ENCODE assay signal across 8 cellular contexts in the genomic region with DNA sequence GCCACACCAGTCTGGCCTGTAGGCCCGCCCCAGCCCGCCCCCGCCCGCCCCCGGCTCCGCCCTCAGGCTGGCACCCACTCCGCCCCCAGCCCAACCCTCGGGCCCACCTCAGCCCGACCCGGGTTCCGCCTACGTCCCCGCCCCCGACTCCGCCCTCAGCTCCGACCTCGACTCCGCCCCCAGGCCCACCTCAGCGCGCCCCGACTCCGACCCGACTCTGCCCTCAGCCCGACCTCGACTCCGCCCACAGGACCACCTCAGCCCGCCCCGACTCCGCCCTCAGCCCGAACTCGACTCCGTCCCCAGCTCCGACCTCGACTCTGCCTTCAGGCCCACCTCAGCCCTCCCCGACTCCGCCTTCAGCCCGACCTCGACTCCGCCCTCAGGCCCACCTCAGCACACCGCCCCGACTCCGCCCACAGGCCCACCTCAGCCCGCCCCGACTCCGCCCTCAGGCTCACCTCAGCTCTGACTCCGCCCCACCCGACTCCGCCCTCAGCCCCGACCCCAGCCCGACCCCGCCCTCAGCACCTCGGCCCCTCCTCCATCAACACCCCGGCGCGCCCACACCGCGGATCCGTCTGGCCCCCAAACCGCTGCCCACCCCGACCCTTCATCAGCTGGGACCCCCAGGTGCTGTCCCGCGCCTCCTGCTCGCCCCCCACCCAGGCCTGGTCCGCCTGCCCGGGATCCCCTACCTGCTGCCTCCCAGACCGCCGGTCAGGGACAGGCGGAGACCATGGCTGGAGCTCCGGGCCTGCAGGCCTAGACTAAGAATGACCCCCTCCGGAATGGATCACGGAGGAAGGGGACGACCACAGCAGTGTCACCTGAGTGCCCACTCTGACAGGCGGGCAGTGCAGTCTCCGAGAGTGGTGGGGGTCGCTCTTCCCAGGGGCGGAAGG. TPM values are rescaled to one million over a fixed set of nuclear protein-coding genes. Genes with fewer than 3 reads are reported as not detected.
DNase-seq lines count a peak whose midpoint lies in the region; ATAC-seq and TF ChIP-seq lines count a peak whose summit lies in the region.

A gene (minus strand): TSS at position 13 of the 905 bp plus-strand sequence. CDS start 315 bp downstream, outside the sequence.

- intact Hi-C loops in dorsolateral prefrontal cortex (cut with DNase I), result no loop called here

- H3K36me3 ChIP-seq in liver (ENCODE audit: control insufficient read depth in 4 of 4, insufficient read depth in 3 of 4, low read depth in 1 of 4, low read length in 3 of 4), result peaks cover 0 to 6% (median 2%) of the 10 kb centered on the region in 4 donors

- H3K9me3 ChIP-seq in liver (ENCODE audit: control insufficient read depth in 4 of 4, low read length in 3 of 4), result no peaks in the 10 kb centered on the region

- H3K27me3 Mint-ChIP-seq in activated CD8-positive, alpha-beta T cell treated with anti-CD3 and anti-CD28 coated beads, Interleukin-2, amount 10 ng/mL, durations not matched to agents 7 days and 5 days (ENCODE audit: low read depth), result no peaks in the 10 kb centered on the region

- no peaks in the 10 kb centered on the region for H3K27me3 ChIP-seq in dorsolateral prefrontal cortex
- H3K27me3 ChIP-seq in liver (ENCODE audit: control insufficient read depth in 4 of 4, insufficient read depth in 4 of 4, low read length in 3 of 4), result no peaks in the 10 kb centered on the region

- H3K27ac Mint-ChIP-seq in activated CD8-positive, alpha-beta T cell treated with anti-CD3 and anti-CD28 coated beads, Interleukin-2, amount 10 ng/mL, durations not matched to agents 7 days and 5 days, result peak within 1 kb of the TSS; percentile 96

- peak within 1 kb of the TSS in 57 of 59 donors; percentile 24 to 94 (median 82) for H3K27ac ChIP-seq in dorsolateral prefrontal cortex
- peak within 1 kb of the TSS; percentile 99 to 100 for H3K27ac ChIP-seq in liver (ENCODE audit: low read depth in 1 of 2, low read length in 2 of 2)

- H3K4me3 ChIP-seq in dorsolateral prefrontal cortex (peak within 1 kb of the TSS; percentile 63 to 94 (median 83)), liver (ENCODE audit: low read depth in 1 of 3, low read length in 3 of 3) (peak within 1 kb of the TSS; percentile 70 to 96 (median 90))

- peaks cover 41% of the 10 kb centered on the region for H3K4me1 Mint-ChIP-seq in activated CD8-positive, alpha-beta T cell treated with anti-CD3 and anti-CD28 coated beads, Interleukin-2, amount 10 ng/mL, durations not matched to agents 7 days and 5 days (ENCODE audit: low read depth)

- 17% methylated on average over 76 of the region's 76 CpGs for WGBS in liver

- H3K9ac ChIP-seq in liver (ENCODE audit: low read depth in 1 of 2, low read length in 2 of 2), result peak within 1 kb of the TSS; percentile 90 to 99

- TF ChIP-seq CTCF in dorsolateral prefrontal cortex (IDR thresholded peaks at IDR 0.05 in 54 of 56, conservative IDR thresholded peaks at IDR 0.05 in 2 of 56; ENCODE audit: low read depth in 1 of 56, partially characterized antibody in 56 of 56), result no peak
- TF ChIP-seq CTCF in liver (IDR thresholded peaks at IDR 0.05; ENCODE audit: low read depth, low read length, missing input control), result no peak

- peak; percentile 32 for ATAC-seq in HG03108 (IDR thresholded peaks at IDR 0.05; ENCODE audit: unreplicated experiment)
- ATAC-seq in activated CD8-positive, alpha-beta T cell treated with anti-CD3 and anti-CD28 coated beads, Interleukin-2, amount 10 ng/mL, durations not matched to agents 7 days and 5 days, result peak; percentile 56

- H3K9me3 Mint-ChIP-seq in activated CD8-positive, alpha-beta T cell treated with anti-CD3 and anti-CD28 coated beads, Interleukin-2, amount 10 ng/mL, durations not matched to agents 7 days and 5 days (ENCODE audit: insufficient read depth), result no peaks in the 10 kb centered on the region

- peak in 1 of 2 donors; percentile 5 for TF ChIP-seq RAD21 in liver (IDR thresholded peaks at IDR 0.05)

- POLR2A ChIA-PET in activated CD8-positive, alpha-beta T cell treated with anti-CD3 and anti-CD28 coated beads, Interleukin-2, amount 10 ng/mL, durations not matched to agents 7 days and 5 days (lab: Charles Lee), result interaction anchor here (0.6 to 7.2 kb wide), 26 partner anchors 11 to 449 kb away, joined by 3 to 103 read pairs (median 6); a partner anchor contains a TSS

- CTCF ChIA-PET in activated CD8-positive, alpha-beta T cell treated with anti-CD3 and anti-CD28 coated beads, Interleukin-2, amount 10 ng/mL, durations not matched to agents 7 days and 5 days (lab: Charles Lee), result interaction anchor here (0.6 to 8.9 kb wide), 12 partner anchors 9 to 243 kb away, joined by 3 to 102 read pairs (median 4); no protein-coding TSS in a partner anchor

- peak; percentile 52 to 75 for DNase-seq in NCI-H2081 (lab: John Stamatoyannopoulos, UW)
- DNase-seq in NCI-H2081 treated with DMSO at 0.1 percent for 48 hours (lab: John Stamatoyannopoulos, UW), result no peak
- DNase-seq in NCI-H69 (lab: John Stamatoyannopoulos, UW), result peak; percentile 86
- peak; percentile 93 for DNase-seq in activated CD8-positive, alpha-beta T cell treated with anti-CD3 and anti-CD28 coated beads, Interleukin-2, amount 10 ng/mL, durations not matched to agents 7 days and 5 days
- peak; percentile 64 to 86 (median 70) for DNase-seq in dorsolateral prefrontal cortex
- DNase-seq in stimulated activated CD4-positive, alpha-beta T cell treated with anti-CD3 and anti-CD28 coated beads, Interleukin-2, amount 100 ng/mL, for 48 hours, result peak; percentile 67 to 74

- peaks cover 46% of the 10 kb centered on the region for H3K36me3 Mint-ChIP-seq in activated CD8-positive, alpha-beta T cell treated with anti-CD3 and anti-CD28 coated beads, Interleukin-2, amount 10 ng/mL, durations not matched to agents 7 days and 5 days (ENCODE audit: low read depth)

- H3K4me1 ChIP-seq in liver (ENCODE audit: control insufficient read depth in 4 of 4, insufficient read depth in 4 of 4, low read length in 3 of 4), result peaks cover 17 to 45% (median 39%) of the 10 kb centered on the region in 4 donors

- peak within 1 kb of the TSS; percentile 84 for H3K4me3 Mint-ChIP-seq in activated CD8-positive, alpha-beta T cell treated with anti-CD3 and anti-CD28 coated beads, Interleukin-2, amount 10 ng/mL, durations not matched to agents 7 days and 5 days

TF ChIP-seq in liver, 16 proteins besides CTCF, POLR2A, EP300 and RAD21:
- TF ChIP-seq, protein P1, sequence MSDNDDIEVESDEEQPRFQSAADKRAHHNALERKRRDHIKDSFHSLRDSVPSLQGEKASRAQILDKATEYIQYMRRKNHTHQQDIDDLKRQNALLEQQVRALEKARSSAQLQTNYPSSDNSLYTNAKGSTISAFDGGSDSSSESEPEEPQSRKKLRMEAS (IDR thresholded peaks at IDR 0.05), result no peak
- peak in 1 of 2 donors; percentile 38 for TF ChIP-seq EGR1 (IDR thresholded peaks at IDR 0.05; ENCODE audit: low read depth in 2 of 2)
- TF ChIP-seq HNF4G (IDR thresholded peaks at IDR 0.05), result peak; percentile 19
- peak; percentile 57 to 72 for TF ChIP-seq RXRA (IDR thresholded peaks at IDR 0.05)
- TF ChIP-seq HNF4A (conservative IDR thresholded peaks at IDR 0.05), result peak; percentile 22 to 54
- peak; percentile 93 for TF ChIP-seq SP1 (IDR thresholded peaks at IDR 0.05)

RNA-seq across cellular contexts. Expression of the gene that starts here (rescaled TPM):
- total RNA-seq in activated CD8-positive, alpha-beta T cell treated with anti-CD3 and anti-CD28 coated beads, Interleukin-2, amount 10 ng/mL, durations not matched to agents 7 days and 5 days, result 10 to 100 TPM; 56.0 to 58.7 TPM
- total RNA-seq in dorsolateral prefrontal cortex (10 to 100 TPM in 92 of 120 experiments, 1 to 10 TPM in 28; 5.2 to 31.0 (median 13.0) TPM), liver (10 to 100 TPM; 20.7 to 58.1 TPM)
- 10 to 100 TPM; 13.4 to 32.4 TPM for polyA plus RNA-seq in liver
